In the genomic region with DNA sequence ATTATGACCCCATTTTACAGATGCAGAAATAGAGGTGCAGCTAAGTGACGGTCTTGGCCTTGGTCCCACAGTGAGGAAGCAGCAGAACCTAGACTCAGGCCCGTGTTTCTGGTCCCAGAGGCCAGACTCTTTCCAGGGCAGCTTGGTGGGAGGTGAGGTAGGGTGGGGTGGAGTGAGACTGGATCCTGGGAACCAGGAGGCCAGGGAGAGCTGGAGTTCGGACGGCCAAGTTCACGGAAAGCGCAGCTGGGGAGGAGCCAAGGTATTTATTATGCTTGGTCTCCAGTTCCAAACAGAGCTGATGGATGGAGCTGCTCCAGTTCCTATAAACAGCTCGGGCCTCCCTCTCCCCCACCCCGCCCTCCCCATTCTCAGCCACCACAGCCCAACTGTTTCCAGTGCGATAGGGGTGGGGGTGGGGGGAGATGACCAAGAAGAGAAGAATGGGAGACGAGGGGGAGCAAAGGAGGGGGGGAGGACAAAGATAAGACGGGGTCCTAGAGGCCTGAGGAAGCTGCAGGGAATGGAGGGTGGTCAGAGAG, we compare ENCODE assay signal across 11 cellular contexts. TPM values are rescaled to one million over a fixed set of nuclear protein-coding genes. Genes with fewer than 3 reads are reported as not detected.
DNase-seq lines count a peak whose midpoint lies in the region; ATAC-seq and TF ChIP-seq lines count a peak whose summit lies in the region.
"Had no signal": no experiment of that assay in that cellular context is flagged by ENCODE, and none has a peak within 500 bp of the region (broad histone marks: within the 10 kb centered on the region; RNA-seq: fewer than 3 reads in every experiment).

No MANE protein-coding gene starts in this region.

- peak; percentile 35 for ATAC-seq in left lobe of liver

- peak; percentile 42 for DNase-seq in HCEC 1CT
- DNase-seq in colonic mucosa: peak; percentile 55
- peak; percentile 45 for DNase-seq in left lobe of liver (ENCODE audit: low spot score)
- DNase-seq in spleen: no peak
- no peak for DNase-seq in activated CD4-positive, alpha-beta T cell treated with anti-CD3 and anti-CD28 coated beads, Interleukin-2, amount 50 U/mL, for 4 hours
- no peak for DNase-seq in NCI-H146 (lab: John Stamatoyannopoulos, UW)
- no peak for DNase-seq in kidney tubule cell (ENCODE audit: low spot score)
- DNase-seq in 8988T: no peak
- DNase-seq: activated CD4-positive, alpha-beta T cell treated with anti-CD3 and anti-CD28 coated beads, Interleukin-2, amount 10 ng/mL, durations not matched to agents 7 days and 5 days; dermis blood vessel endothelial cell; DMS79 treated with DMSO at 0.1 percent for 48 hours had no signal

- TF ChIP-seq CTCF in colonic mucosa (IDR thresholded peaks at IDR 0.05) (no peak), spleen (IDR thresholded peaks at IDR 0.05 in 8 of 11, conservative IDR thresholded peaks at IDR 0.05 in 3 of 11) (no peak)

- no peaks in the 10 kb centered on the region for H3K9me3 ChIP-seq in colonic mucosa
- no peaks in the 10 kb centered on the region for H3K9me3 ChIP-seq in spleen

- peak overlapping the region; percentile 60 for H3K27ac ChIP-seq in colonic mucosa
- H3K27ac ChIP-seq in spleen: peak overlapping the region in 5 of 8 donors; percentile 14 to 44 (median 39)

- intact Hi-C loops in colonic mucosa (cut with DNase I): no loop called here
- intact Hi-C loops in spleen (cut with DNase I; ENCODE audit: low total_unique reads): no loop called here

- 62 to 83% (median 72%) methylated on average over 10 to 11 of the region's 11 CpGs for WGBS in spleen, 5 donors

- peak overlapping the region in 1 of 2 donors; percentile 16 for H3K9ac ChIP-seq in colonic mucosa (ENCODE audit: low read depth in 2 of 2, low read length in 2 of 2)

- H3K36me3 ChIP-seq in colonic mucosa (no peaks in the 10 kb centered on the region), spleen (peaks cover 0 to 25% (median 3%) of the 10 kb centered on the region in 6 donors)

- H3K4me1 ChIP-seq in colonic mucosa (no peaks in the 10 kb centered on the region), spleen (peaks cover 0 to 41% (median 25%) of the 10 kb centered on the region in 6 donors)

- H3K27me3 ChIP-seq in colonic mucosa (no peaks in the 10 kb centered on the region), spleen (replicated peaks in 1 of 7) (peaks cover 0 to 4% (median 0%) of the 10 kb centered on the region in 7 donors)

- H3K4me3 ChIP-seq in colonic mucosa: no peak overlapping the region
- H3K4me3 ChIP-seq in spleen: no peak overlapping the region

- no peak for TF ChIP-seq POLR2A in spleen (IDR thresholded peaks at IDR 0.05)

RNA-seq across cellular contexts. Expression of a gene that starts 16.2 kb away (rescaled TPM):
- total RNA-seq in colonic mucosa (10 to 100 TPM in 1 of 2 donors, 1 to 10 TPM in 1; 5.9 to 26.8 TPM), left lobe of liver (10.5 TPM), spleen (100 to 1,000 TPM in 3 of 7 donors, 10 to 100 TPM in 4; 44.1 to 214 (median 90.3) TPM)
- 10 to 100 TPM; 25.9 to 29.5 (median 29.4) TPM for polyA plus RNA-seq in spleen

Comparison
In these comparisons a context has a peak if more than half of its experiments do, and no peak if none do; other contexts are left out.
1. DNase-seq: peak in HCEC 1CT (single experiment), colonic mucosa (single experiment) and left lobe of liver (single experiment); none in spleen (single experiment), activated CD4-positive, alpha-beta T cell treated with anti-CD3 and anti-CD28 coated beads, Interleukin-2, amount 50 U/mL, for 4 hours (0 of 2), NCI-H146 (single experiment), kidney tubule cell (single experiment) and 8988T (single experiment).